8 cellular contexts compared by ENCODE assay signal in genomic region chr2:110748489-110748867, GRCh38. TPM values are rescaled to one million over a fixed set of nuclear protein-coding genes. Genes with fewer than 3 reads are reported as not detected.
DNase-seq lines count a peak whose midpoint lies in the region; ATAC-seq and TF ChIP-seq lines count a peak whose summit lies in the region.

No MANE protein-coding gene starts in this region.

- no peaks in the 10 kb centered on the region for H3K36me3 ChIP-seq in H7 (replicated peaks; ENCODE audit: control insufficient read depth, insufficient read depth, low read length)

- H3K9me3 Mint-ChIP-seq in activated CD8-positive, alpha-beta memory T cell treated with anti-CD3 and anti-CD28 coated beads, Interleukin-2, amount 10 ng/mL, durations not matched to agents 7 days and 5 days (ENCODE audit: low read depth) = no peaks in the 10 kb centered on the region

- peak overlapping the region; percentile 92 for H3K27ac Mint-ChIP-seq in activated CD8-positive, alpha-beta memory T cell treated with anti-CD3 and anti-CD28 coated beads, Interleukin-2, amount 10 ng/mL, durations not matched to agents 7 days and 5 days

- H3K36me3 Mint-ChIP-seq in activated CD8-positive, alpha-beta memory T cell treated with anti-CD3 and anti-CD28 coated beads, Interleukin-2, amount 10 ng/mL, durations not matched to agents 7 days and 5 days = no peaks in the 10 kb centered on the region

- CTCF ChIA-PET in activated CD8-positive, alpha-beta memory T cell treated with anti-CD3 and anti-CD28 coated beads, Interleukin-2, amount 10 ng/mL, durations not matched to agents 7 days and 5 days (lab: Charles Lee) = interaction anchor here (1.0 to 2.7 kb wide), 7 partner anchors 9 to 113 kb away, joined by 3 to 15 read pairs (median 4); partner anchors contain the start of gene BUB1

- H3K4me3 Mint-ChIP-seq in activated CD8-positive, alpha-beta memory T cell treated with anti-CD3 and anti-CD28 coated beads, Interleukin-2, amount 10 ng/mL, durations not matched to agents 7 days and 5 days = peak overlapping the region; percentile 63

- DNase-seq in NCI-H187 treated with DMSO at 0.1 percent for 48 hours (lab: John Stamatoyannopoulos, UW) (peak; percentile 45), skeletal muscle cell (ENCODE audit: low read depth) (peak; percentile 1), iPS-NIHi11 (ENCODE audit: low spot score) (no peak), H7 (no peak), foreskin fibroblast (no peak)
- peak; percentile 92 for DNase-seq in activated CD8-positive, alpha-beta memory T cell treated with anti-CD3 and anti-CD28 coated beads, Interleukin-2, amount 10 ng/mL, durations not matched to agents 7 days and 5 days

- H3K4me3 ChIP-seq in skeletal muscle cell (ENCODE audit: low read depth, low read length) = no peak overlapping the region
- H3K4me3 ChIP-seq in H7 (ENCODE audit: insufficient read depth, low read depth, low read length) = no peak overlapping the region
- H3K4me3 ChIP-seq in foreskin fibroblast (ENCODE audit: low read depth in 1 of 2, low read length in 2 of 2) = no peak overlapping the region

- TF ChIP-seq CTCF in foreskin fibroblast (IDR thresholded peaks at IDR 0.05; ENCODE audit: low read depth, low read length) = no peak

- no peaks in the 10 kb centered on the region; the same call in 1 of the 2 replicates for H3K27me3 ChIP-seq in H7 (ENCODE audit: control insufficient read depth, insufficient read depth, low read length)

- H3K27me3 Mint-ChIP-seq in activated CD8-positive, alpha-beta memory T cell treated with anti-CD3 and anti-CD28 coated beads, Interleukin-2, amount 10 ng/mL, durations not matched to agents 7 days and 5 days = peaks cover 36% of the 10 kb centered on the region

- ATAC-seq in GM18858 (IDR thresholded peaks at IDR 0.05; ENCODE audit: unreplicated experiment) (peak; percentile 91), HG02840 (IDR thresholded peaks at IDR 0.05; ENCODE audit: low FRiP score, unreplicated experiment) (peak; percentile 96)
- ATAC-seq in activated CD8-positive, alpha-beta memory T cell treated with anti-CD3 and anti-CD28 coated beads, Interleukin-2, amount 10 ng/mL, durations not matched to agents 7 days and 5 days = peak; percentile 95

- peaks cover 50% of the 10 kb centered on the region for H3K4me1 Mint-ChIP-seq in activated CD8-positive, alpha-beta memory T cell treated with anti-CD3 and anti-CD28 coated beads, Interleukin-2, amount 10 ng/mL, durations not matched to agents 7 days and 5 days

RNA-seq across cellular contexts. Expression of gene ACOXL, which starts 16.1 kb away (rescaled TPM):
- under 1 TPM; 0.20 to 0.96 TPM for total RNA-seq in activated CD8-positive, alpha-beta memory T cell treated with anti-CD3 and anti-CD28 coated beads, Interleukin-2, amount 10 ng/mL, durations not matched to agents 7 days and 5 days
- total RNA-seq in H7 (2014; rRNA removed; shearing (Covaris generic)) = 2.7 and 6.0 TPM in 2 replicates

Comparison
In these comparisons a context has a peak if more than half of its experiments do, and no peak if none do; other contexts are left out.
1. DNase-seq: peak in NCI-H187 treated with DMSO at 0.1 percent for 48 hours (single experiment), activated CD8-positive, alpha-beta memory T cell treated with anti-CD3 and anti-CD28 coated beads, Interleukin-2, amount 10 ng/mL, durations not matched to agents 7 days and 5 days (single experiment) and skeletal muscle cell (single experiment); none in iPS-NIHi11 (single experiment), H7 (single experiment) and foreskin fibroblast (0 of 2).
2. Peak in every context shown above with its lines, with median percentiles within 50 percentile points of each other: ATAC-seq.